7 cellular contexts compared by ENCODE assay signal in the genomic region with DNA sequence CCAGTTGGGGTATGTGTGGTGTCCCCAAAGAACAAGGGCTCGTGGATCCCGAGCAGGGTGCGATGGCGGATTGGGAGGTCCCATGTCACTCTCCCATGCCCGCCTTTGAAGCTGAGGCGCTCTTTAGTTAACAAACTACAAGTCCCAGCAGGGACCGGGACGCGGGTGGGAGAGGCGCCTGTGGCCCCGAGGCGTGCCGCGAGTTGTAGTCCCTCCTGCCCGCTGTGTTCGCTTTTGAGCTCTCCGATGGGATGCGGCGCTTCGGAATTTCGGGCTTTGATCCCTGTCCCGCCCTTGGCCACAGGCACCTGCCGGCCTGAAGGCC. TPM values are rescaled to one million over a fixed set of nuclear protein-coding genes. Genes with fewer than 3 reads are reported as not detected.
DNase-seq lines count a peak whose midpoint lies in the region; TF ChIP-seq lines count a peak whose summit lies in the region.

No MANE protein-coding gene starts in this region.

- peak overlapping the region in 1 of 2 donors; percentile 54 for H3K9ac ChIP-seq in liver (ENCODE audit: low read depth in 1 of 2, low read length in 2 of 2)
- H3K9ac ChIP-seq in subcutaneous abdominal adipose tissue (ENCODE audit: low read length in 5 of 5) = peak overlapping the region in 4 of 5 donors; percentile 61 to 85 (median 68)
- H3K9ac ChIP-seq in endodermal cell (ENCODE audit: extremely low read depth, low read length, poor library complexity, severe bottlenecking) = no peak overlapping the region

- TF ChIP-seq CTCF in liver (IDR thresholded peaks at IDR 0.05; ENCODE audit: low read depth, low read length, missing input control) (no peak), endodermal cell (conservative IDR thresholded peaks at IDR 0.05) (no peak), PC-9 (conservative IDR thresholded peaks at IDR 0.05) (no peak)

- intact Hi-C loops in PC-9 (cut with micrococcal nuclease; ENCODE audit: unreplicated experiment) = loop anchor here (10.0 kb wide), 1 partner anchor 485 kb away; the partner anchor contains the start of gene FTL

- DNase-seq in SW480 (ENCODE audit: low spot score) = peak; percentile 92
- DNase-seq in cerebellum (ENCODE audit: low spot score) = peak; percentile 74
- no peak for DNase-seq in endodermal cell
- no peak for DNase-seq in HCEC 1CT
- DNase-seq in PC-9 = no peak

- CTCF ChIA-PET in PC-9 (lab: Charles Lee) = no interaction called here

- H3K9me3 ChIP-seq in liver (ENCODE audit: control insufficient read depth in 4 of 4, low read length in 3 of 4) (no peaks in the 10 kb centered on the region), subcutaneous abdominal adipose tissue (ENCODE audit: control insufficient read depth in 5 of 5, low read length in 5 of 5) (no peaks in the 10 kb centered on the region), endodermal cell (ENCODE audit: control insufficient read depth, low read length) (no peaks in the 10 kb centered on the region), PC-9 (ENCODE audit: insufficient read depth, low read depth) (no peaks in the 10 kb centered on the region)

- POLR2A ChIA-PET in PC-9 (lab: Charles Lee; ENCODE audit: unreplicated experiment) = no interaction called here

- H3K27ac Mint-ChIP-seq in endodermal cell = no peak overlapping the region

- peaks cover 63% of the 10 kb centered on the region for H3F3A ChIP-seq in PC-9 (ENCODE audit: insufficient read depth, low read depth)

- H3K27me3 ChIP-seq in liver (ENCODE audit: control insufficient read depth in 4 of 4, insufficient read depth in 4 of 4, low read length in 3 of 4) = no peaks in the 10 kb centered on the region
- H3K27me3 ChIP-seq in subcutaneous abdominal adipose tissue (ENCODE audit: control insufficient read depth in 5 of 5, insufficient read depth in 4 of 5, low read length in 5 of 5) = no peaks in the 10 kb centered on the region
- no peaks in the 10 kb centered on the region for H3K27me3 ChIP-seq in endodermal cell (ENCODE audit: control insufficient read depth, insufficient read depth, low read length, poor library complexity, severe bottlenecking)
- no peaks in the 10 kb centered on the region for H3K27me3 ChIP-seq in PC-9 (ENCODE audit: insufficient read depth, low read depth)

- no peaks in the 10 kb centered on the region for H3K27me3 Mint-ChIP-seq in endodermal cell (ENCODE audit: insufficient read depth)

- BruUV-seq in PC-9 (replicated peaks; lab: Mats Ljungman, UMichigan) = no TSS peak

- H3K4me3 Mint-ChIP-seq in endodermal cell = no peak overlapping the region

- H3K4me3 ChIP-seq in liver (ENCODE audit: low read depth in 1 of 3, low read length in 3 of 3) (peak overlapping the region; percentile 39 to 57 (median 54)), subcutaneous abdominal adipose tissue (ENCODE audit: low read depth in 1 of 5, low read length in 5 of 5) (peak overlapping the region in 4 of 5 donors; percentile 50 to 73 (median 66)), endodermal cell (ENCODE audit: low read length) (no peak overlapping the region), PC-9 (no peak overlapping the region)

- no peaks in the 10 kb centered on the region for H3K79me2 ChIP-seq in PC-9 (ENCODE audit: low read depth)

- H3K27ac ChIP-seq in liver (ENCODE audit: low read depth in 1 of 2, low read length in 2 of 2) (peak overlapping the region; percentile 51 to 75), subcutaneous abdominal adipose tissue (ENCODE audit: low read depth, low read length) (peak overlapping the region; percentile 72), endodermal cell (ENCODE audit: low read depth, low read length) (no peak overlapping the region), PC-9 (no peak overlapping the region)

- H3K36me3 Mint-ChIP-seq in endodermal cell (ENCODE audit: low read depth) = peaks cover 55% of the 10 kb centered on the region

- no peaks in the 10 kb centered on the region for H3K4me1 Mint-ChIP-seq in endodermal cell

- peaks cover 0 to 15% (median 8%) of the 10 kb centered on the region in 4 donors for H3K4me1 ChIP-seq in liver (ENCODE audit: control insufficient read depth in 4 of 4, insufficient read depth in 4 of 4, low read length in 3 of 4)
- H3K4me1 ChIP-seq in subcutaneous abdominal adipose tissue (ENCODE audit: control insufficient read depth in 5 of 5, insufficient read depth in 5 of 5, low read length in 5 of 5) = peaks cover 5 to 26% (median 22%) of the 10 kb centered on the region in 5 donors
- no peaks in the 10 kb centered on the region for H3K4me1 ChIP-seq in endodermal cell (ENCODE audit: control insufficient read depth, insufficient read depth, low read length)
- H3K4me1 ChIP-seq in PC-9 (replicated peaks; ENCODE audit: insufficient read depth) = no peaks in the 10 kb centered on the region; the same call in none of the 2 replicates

- no peak overlapping the region for H3K4me2 ChIP-seq in PC-9

- no peaks in the 10 kb centered on the region for H3K9me2 ChIP-seq in PC-9 (ENCODE audit: insufficient read depth)

- H3K9me3 Mint-ChIP-seq in endodermal cell = no peaks in the 10 kb centered on the region

- H4K20me1 ChIP-seq in PC-9 (ENCODE audit: insufficient read depth) = peaks cover 26% of the 10 kb centered on the region

- WGBS in liver = 32% methylated on average over 23 of the region's 23 CpGs
- 96% methylated on average over 10 to 23 of the region's 23 CpGs for WGBS in endodermal cell (ENCODE audit: insufficient coverage in 1 of 2, insufficient read length in 1 of 2), 2 experiments

- no peak for TF ChIP-seq RAD21 in liver (IDR thresholded peaks at IDR 0.05)

- H2AFZ ChIP-seq in PC-9 = no peak overlapping the region

- H3K36me3 ChIP-seq in liver (ENCODE audit: control insufficient read depth in 4 of 4, insufficient read depth in 3 of 4, low read depth in 1 of 4, low read length in 3 of 4) = peaks cover 8 to 25% (median 10%) of the 10 kb centered on the region in 4 donors
- H3K36me3 ChIP-seq in subcutaneous abdominal adipose tissue (ENCODE audit: control insufficient read depth in 5 of 5, insufficient read depth in 5 of 5, low read length in 5 of 5) = peaks cover 0 to 40% (median 38%) of the 10 kb centered on the region in 5 donors
- peaks cover 52% of the 10 kb centered on the region for H3K36me3 ChIP-seq in endodermal cell (ENCODE audit: control insufficient read depth, insufficient read depth, low read length)
- peaks cover 10% of the 10 kb centered on the region for H3K36me3 ChIP-seq in PC-9 (ENCODE audit: low read depth)

TF ChIP-seq in liver, 16 proteins besides CTCF, POLR2A, EP300 and RAD21:
- TF ChIP-seq MAX (IDR thresholded peaks at IDR 0.05) = no peak
- TF ChIP-seq REST (IDR thresholded peaks at IDR 0.05) = no peak

RNA-seq across cellular contexts. Expression of gene CYTH2, which starts 10.9 kb away (rescaled TPM):
- total RNA-seq in cerebellum (49.7 TPM), liver (10 to 100 TPM; 13.1 to 16.9 TPM), endodermal cell (100 to 1,000 TPM; 106 to 133 TPM), PC-9 (2021) (74.4 and 93.0 TPM in 2 replicates)
- 10 to 100 TPM; 13.0 to 13.2 TPM for polyA plus RNA-seq in liver
- polyA plus RNA-seq in endodermal cell (2013, experiment 1 of 2) = 133 TPM
- 112 TPM for polyA plus RNA-seq in endodermal cell (2013, experiment 2 of 2)

RNA-seq across cellular contexts. Expression of gene KCNJ14, which starts 24.7 kb away (rescaled TPM):
- total RNA-seq in cerebellum (1.6 TPM), liver (under 1 TPM; 0.23 to 0.92 TPM), endodermal cell (1 to 10 TPM in 1 of 2 donors, under 1 TPM in 1; 0.73 to 1.1 TPM), PC-9 (2021) (5.4 and 8.3 TPM in 2 replicates)
- polyA plus RNA-seq in liver = under 1 TPM; 0.06 to 0.12 TPM
- polyA plus RNA-seq in endodermal cell (2013, experiment 1 of 2) = 0.43 TPM
- polyA plus RNA-seq in endodermal cell (2013, experiment 2 of 2) = 0.62 TPM

RNA-seq across cellular contexts. Expression of gene LMTK3, which starts 31.5 kb away (rescaled TPM):
- total RNA-seq in cerebellum (7.0 TPM), liver (under 1 TPM in 1 of 2 donors, not detected in 1; 0.08 TPM), endodermal cell (10 to 100 TPM; 11.1 to 14.5 TPM), PC-9 (2021) (13.9 and 19.6 TPM in 2 replicates)
- polyA plus RNA-seq in liver = under 1 TPM in 1 of 2 donors, not detected in 1; 0.08 TPM
- polyA plus RNA-seq in endodermal cell (2013, experiment 1 of 2) = 9.3 TPM
- 7.6 TPM for polyA plus RNA-seq in endodermal cell (2013, experiment 2 of 2)

RNA-seq across cellular contexts. Expression of gene GRWD1, which starts 34.3 kb away (rescaled TPM):
- 9.7 TPM for total RNA-seq in cerebellum
- total RNA-seq in liver = 10 to 100 TPM in 1 of 2 donors, 1 to 10 TPM in 1; 7.1 to 31.7 TPM
- 10 to 100 TPM; 11.1 to 19.5 TPM for polyA plus RNA-seq in liver
- total RNA-seq in endodermal cell = 10 to 100 TPM; 36.6 to 39.2 TPM
- polyA plus RNA-seq in endodermal cell (2013, experiment 1 of 2) = 15.0 TPM
- 15.6 TPM for polyA plus RNA-seq in endodermal cell (2013, experiment 2 of 2)
- total RNA-seq in PC-9 (2021) = 35.5 and 44.2 TPM in 2 replicates

Comparison
In these comparisons a context has a peak if more than half of its experiments do, and no peak if none do; other contexts are left out.
1. DNase-seq: peak in SW480 (single experiment) and cerebellum (single experiment); none in endodermal cell (single experiment), HCEC 1CT (single experiment) and PC-9 (0 of 2).
2. H3K27ac ChIP-seq: peak in liver (2 of 2) and subcutaneous abdominal adipose tissue (single experiment); none in endodermal cell (single experiment) and PC-9 (single experiment).
3. H3K4me3 ChIP-seq: peak in liver (3 of 3) and subcutaneous abdominal adipose tissue (4 of 5); none in endodermal cell (single experiment) and PC-9 (single experiment).